8 cellular contexts compared by ENCODE assay signal in genomic region chr2:199955339-199956061, GRCh38. TPM values are rescaled to one million over a fixed set of nuclear protein-coding genes. Genes with fewer than 3 reads are reported as not detected.
A peak's percentile ranks its signal among the peaks of the same experiment; 100 is the strongest.
DNase-seq lines count a peak whose midpoint lies in the region; ATAC-seq and TF ChIP-seq lines count a peak whose summit lies in the region.

MAIP1 (plus strand) TSS chr2:199955582; CDS start chr2:199955799, 217 bp downstream.
TYW5 (minus strand) TSS chr2:199955491; CDS start chr2:199955470, 21 bp downstream.

- H3K4me1 Mint-ChIP-seq in CD4-positive, alpha-beta T cell (ENCODE audit: low read depth): peaks cover 71% of the 10 kb centered on the region
- peaks cover 53% of the 10 kb centered on the region for H3K4me1 Mint-ChIP-seq in activated CD4-positive, alpha-beta memory T cell treated with anti-CD3 and anti-CD28 coated beads for 36 hours (ENCODE audit: low read depth)

- peak in 1 of 2 donors; percentile 9 for TF ChIP-seq POLR2A in lower leg skin (IDR thresholded peaks at IDR 0.05)

- intact Hi-C loops in CD4-positive, alpha-beta T cell (cut with DNase I, micrococcal nuclease): loop anchor here (2.0 to 10.0 kb wide), 3 partner anchors 45 to 1819 kb away; partner anchors contain the start of genes C2orf69 (in 2 of the 2) and BZW1 (in 1 of the 2)
- intact Hi-C loops in activated CD4-positive, alpha-beta memory T cell treated with anti-CD3 and anti-CD28 coated beads for 36 hours (cut with micrococcal nuclease): loop anchor here (1.0 kb wide), 2 partner anchors 23 to 44 kb away; partner anchors contain the start of gene C2orf69
- intact Hi-C loops in dorsolateral prefrontal cortex (cut with DNase I) (no loop called here), lower leg skin (cut with DNase I; ENCODE audit: low total_unique reads) (no loop called here)

- peak within 1 kb of the TSS; percentile 91 for H3K27ac Mint-ChIP-seq in CD4-positive, alpha-beta T cell
- peak within 1 kb of the TSS; percentile 92 for H3K27ac Mint-ChIP-seq in activated CD4-positive, alpha-beta memory T cell treated with anti-CD3 and anti-CD28 coated beads for 36 hours

- H3K4me3 ChIP-seq in dorsolateral prefrontal cortex: peak within 1 kb of the TSS; percentile 71 to 100 (median 93)
- H3K4me3 ChIP-seq in lower leg skin (ENCODE audit: low read depth, poor library complexity, severe bottlenecking): peak within 1 kb of the TSS; percentile 100

- H3K27ac ChIP-seq in CD4-positive, alpha-beta T cell (ENCODE audit: low read depth, low read length): peak within 1 kb of the TSS; percentile 68
- peak within 1 kb of the TSS; percentile 58 to 99 (median 95) for H3K27ac ChIP-seq in dorsolateral prefrontal cortex

- POLR2A ChIA-PET in CD4-positive, alpha-beta T cell (lab: Charles Lee): interaction anchor here (0.7 to 1.3 kb wide), 2 partner anchors 9 to 570 kb away, joined by 5 read pairs; partner anchors contain the start of gene SGO2
- POLR2A ChIA-PET in activated CD4-positive, alpha-beta memory T cell treated with anti-CD3 and anti-CD28 coated beads for 36 hours (lab: Charles Lee): no interaction called here

- no peak for TF ChIP-seq CTCF in CD4-positive, alpha-beta T cell (IDR thresholded peaks at IDR 0.05)
- TF ChIP-seq CTCF in dorsolateral prefrontal cortex (IDR thresholded peaks at IDR 0.05 in 54 of 56, conservative IDR thresholded peaks at IDR 0.05 in 2 of 56; ENCODE audit: low read depth in 1 of 56, partially characterized antibody in 56 of 56) (peak in 49 of 56 donors; percentile 13 to 67 (median 43)), lower leg skin (IDR thresholded peaks at IDR 0.05) (peak in 1 of 3 donors; percentile 56)

- 0 to 1% methylated on average over 41 to 42 of the region's 64 CpGs for WGBS in lower leg skin, 2 donors

- H3K9me3 Mint-ChIP-seq in CD4-positive, alpha-beta T cell: no peaks in the 10 kb centered on the region
- no peaks in the 10 kb centered on the region for H3K9me3 Mint-ChIP-seq in activated CD4-positive, alpha-beta memory T cell treated with anti-CD3 and anti-CD28 coated beads for 36 hours

- H3K27me3 ChIP-seq in CD4-positive, alpha-beta T cell (ENCODE audit: control insufficient read depth, insufficient read depth, low read length): no peaks in the 10 kb centered on the region
- no peaks in the 10 kb centered on the region for H3K27me3 ChIP-seq in dorsolateral prefrontal cortex

- peak within 1 kb of the TSS; percentile 96 for H3K4me3 Mint-ChIP-seq in CD4-positive, alpha-beta T cell
- H3K4me3 Mint-ChIP-seq in activated CD4-positive, alpha-beta memory T cell treated with anti-CD3 and anti-CD28 coated beads for 36 hours: peak within 1 kb of the TSS; percentile 99

- CTCF ChIA-PET in CD4-positive, alpha-beta T cell (lab: Charles Lee): interaction anchor here (0.9 kb wide), 1 partner anchor 13 kb away, joined by 3 read pairs; no protein-coding TSS in a partner anchor
- CTCF ChIA-PET in activated CD4-positive, alpha-beta memory T cell treated with anti-CD3 and anti-CD28 coated beads for 36 hours (lab: Charles Lee): interaction anchor here (1.3 kb wide), 1 partner anchor 18 kb away, joined by 4 read pairs; no protein-coding TSS in a partner anchor

- peak; percentile 87 for ATAC-seq in CD4-positive, alpha-beta T cell (ENCODE audit: poor library complexity)
- ATAC-seq in GM19438 (IDR thresholded peaks at IDR 0.05; ENCODE audit: low read depth, unreplicated experiment): peak; percentile 92
- peak; percentile 84 for ATAC-seq in HG03571 (IDR thresholded peaks at IDR 0.05; ENCODE audit: unreplicated experiment)

- no peaks in the 10 kb centered on the region for H3K27me3 Mint-ChIP-seq in CD4-positive, alpha-beta T cell
- H3K27me3 Mint-ChIP-seq in activated CD4-positive, alpha-beta memory T cell treated with anti-CD3 and anti-CD28 coated beads for 36 hours: no peaks in the 10 kb centered on the region

- peaks cover 48% of the 10 kb centered on the region for H3K36me3 Mint-ChIP-seq in CD4-positive, alpha-beta T cell (ENCODE audit: low read depth)
- H3K36me3 Mint-ChIP-seq in activated CD4-positive, alpha-beta memory T cell treated with anti-CD3 and anti-CD28 coated beads for 36 hours: peaks cover 12% of the 10 kb centered on the region

- no peaks in the 10 kb centered on the region for H3K9me3 ChIP-seq in CD4-positive, alpha-beta T cell (ENCODE audit: control insufficient read depth, low read length)

- peak; percentile 68 to 80 (median 71) for DNase-seq in CD4-positive, alpha-beta T cell
- DNase-seq in NCI-H82 treated with DMSO at 0.1 percent for 48 hours (lab: John Stamatoyannopoulos, UW; ENCODE audit: unreplicated experiment): peak; percentile 73
- peak; percentile 84 for DNase-seq in activated CD4-positive, alpha-beta memory T cell treated with anti-CD3 and anti-CD28 coated beads for 36 hours
- peak; percentile 76 to 90 (median 86) for DNase-seq in dorsolateral prefrontal cortex
- peak; percentile 75 to 95 for DNase-seq in lower leg skin (ENCODE audit: low spot score in 2 of 2)
- DNase-seq in stimulated activated CD4-positive, alpha-beta T cell treated with anti-CD3 and anti-CD28 coated beads, Interleukin-4, amount 100 ng/mL, for 48 hours (ENCODE audit: low read depth in 2 of 2): peak; percentile 68 to 72

RNA-seq across cellular contexts. Expression of gene MAIP1, which starts in this region (rescaled TPM):
- 10 to 100 TPM; 34.6 to 35.8 TPM for total RNA-seq in CD4-positive, alpha-beta T cell
- total RNA-seq in activated CD4-positive, alpha-beta memory T cell treated with anti-CD3 and anti-CD28 coated beads for 36 hours: 10 to 100 TPM; 26.0 to 29.3 TPM
- total RNA-seq in dorsolateral prefrontal cortex (10 to 100 TPM; 11.3 to 32.2 (median 18.9) TPM), lower leg skin (10 to 100 TPM; 20.9 to 23.7 (median 22.3) TPM)

RNA-seq across cellular contexts. Expression of gene TYW5, which starts in this region (rescaled TPM):
- total RNA-seq in CD4-positive, alpha-beta T cell: 10 to 100 TPM; 15.0 to 16.0 TPM
- 1 to 10 TPM; 8.9 to 9.8 TPM for total RNA-seq in activated CD4-positive, alpha-beta memory T cell treated with anti-CD3 and anti-CD28 coated beads for 36 hours
- 10 to 100 TPM in 51 of 120 experiments, 1 to 10 TPM in 69; 6.1 to 14.7 (median 9.7) TPM for total RNA-seq in dorsolateral prefrontal cortex
- total RNA-seq in lower leg skin: 1 to 10 TPM; 6.3 to 8.2 (median 7.3) TPM

Comparison
In these comparisons a context has a peak if more than half of its experiments do, and no peak if none do; other contexts are left out.
1. Peak in every context shown above with its lines: DNase-seq, ATAC-seq, H3K4me3 ChIP-seq and H3K27ac ChIP-seq.
2. intact Hi-C loops: an anchor here in CD4-positive, alpha-beta T cell (2.0 to 10.0 kb wide) and activated CD4-positive, alpha-beta memory T cell treated with anti-CD3 and anti-CD28 coated beads for 36 hours (1.0 kb wide); none called in dorsolateral prefrontal cortex and lower leg skin.